Comparison of ENCODE assay signal across 1 cellular context in genomic region chr19:35013820-35014754, GRCh38.
TF ChIP-seq lines count a peak whose summit lies in the region.

No MANE protein-coding gene starts in this region.

TF ChIP-seq in HepG2, 621 proteins besides CTCF, POLR2A, EP300 and RAD21:
- TF ChIP-seq TAF1 (CRISPR knock-in tag; IDR thresholded peaks at IDR 0.05) (no peak), ZSCAN20 (CRISPR knock-in tag; IDR thresholded peaks at IDR 0.05; ENCODE audit: borderline replicate concordance) (no peak), AGO2 (optimal IDR thresholded peaks at IDR 0.05; ENCODE audit: low read depth, low read length) (peak; percentile 80), RBFOX2 (IDR thresholded peaks at IDR 0.05; ENCODE audit: low read depth, low read length) (peak; percentile 20; the same call in 1 of the 2 replicates)
TF ChIP-seq in HepG2: peak in this region for 2.
